Comparison of ENCODE assay signal across 1 cellular context in the genomic region with DNA sequence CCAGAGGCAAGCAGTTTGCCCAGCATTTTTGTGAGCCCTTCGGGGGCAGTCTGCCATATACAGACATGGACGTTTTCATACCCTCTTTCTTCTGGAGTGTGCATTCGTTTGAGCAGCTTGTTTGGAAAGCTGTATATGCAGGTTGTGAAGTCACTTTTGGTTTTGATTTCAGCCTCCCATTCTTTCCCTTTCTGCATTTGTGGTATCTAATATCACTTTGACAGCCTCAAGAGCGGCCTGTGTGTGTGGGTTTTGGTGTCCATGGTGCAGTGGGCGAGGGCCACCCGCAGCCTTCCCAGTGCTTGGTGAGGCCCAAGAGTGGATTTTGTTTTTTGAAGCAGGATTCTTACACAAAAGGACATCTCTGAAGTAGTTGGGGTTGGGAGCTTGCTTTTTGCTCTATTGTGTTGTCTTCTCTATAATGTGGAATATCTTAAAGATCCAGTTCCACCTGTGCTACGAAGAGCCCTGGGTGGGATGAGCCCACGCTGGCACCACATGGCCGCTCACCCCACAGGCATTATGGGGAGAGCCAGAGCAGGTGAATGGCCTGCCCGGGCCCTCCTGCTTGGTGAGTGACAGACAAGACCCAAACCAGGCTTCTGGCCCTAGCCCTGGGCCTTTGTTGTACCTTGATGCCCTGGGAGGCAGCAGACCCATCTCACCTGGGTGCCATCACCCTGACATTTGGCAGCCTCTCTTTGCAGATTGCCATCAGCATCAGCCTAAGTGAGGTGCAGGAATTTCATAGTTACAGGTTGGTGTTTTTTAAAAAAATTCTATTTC.
TF ChIP-seq lines count a peak whose summit lies in the region.

No MANE protein-coding gene starts in this region.

TF ChIP-seq in GM12878, 131 proteins besides CTCF, POLR2A, EP300 and RAD21 (continued from another document and continues in another):
- TF ChIP-seq, protein P1, sequence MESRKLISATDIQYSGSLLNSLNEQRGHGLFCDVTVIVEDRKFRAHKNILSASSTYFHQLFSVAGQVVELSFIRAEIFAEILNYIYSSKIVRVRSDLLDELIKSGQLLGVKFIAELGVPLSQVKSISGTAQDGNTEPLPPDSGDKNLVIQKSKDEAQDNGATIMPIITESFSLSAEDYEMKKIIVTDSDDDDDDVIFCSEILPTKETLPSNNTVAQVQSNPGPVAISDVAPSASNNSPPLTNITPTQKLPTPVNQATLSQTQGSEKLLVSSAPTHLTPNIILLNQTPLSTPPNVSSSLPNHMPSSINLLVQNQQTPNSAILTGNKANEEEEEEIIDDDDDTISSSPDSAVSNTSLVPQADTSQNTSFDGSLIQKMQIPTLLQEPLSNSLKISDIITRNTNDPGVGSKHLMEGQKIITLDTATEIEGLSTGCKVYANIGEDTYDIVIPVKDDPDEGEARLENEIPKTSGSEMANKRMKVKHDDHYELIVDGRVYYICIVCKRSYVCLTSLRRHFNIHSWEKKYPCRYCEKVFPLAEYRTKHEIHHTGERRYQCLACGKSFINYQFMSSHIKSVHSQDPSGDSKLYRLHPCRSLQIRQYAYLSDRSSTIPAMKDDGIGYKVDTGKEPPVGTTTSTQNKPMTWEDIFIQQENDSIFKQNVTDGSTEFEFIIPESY (IDR thresholded peaks at IDR 0.05): no peak
- TF ChIP-seq ZSCAN29 (IDR thresholded peaks at IDR 0.05) (no peak), IKZF2 (IDR thresholded peaks at IDR 0.05) (peak; percentile 66 to 73; a peak in 3 of 4 replicates), JUND (IDR thresholded peaks at IDR 0.05; ENCODE audit: low read depth, low read length) (no peak), SUPT20H (IDR thresholded peaks at IDR 0.05; ENCODE audit: borderline replicate concordance, control insufficient read depth, low read depth, low read length) (no peak), RB1 (IDR thresholded peaks at IDR 0.05; ENCODE audit: borderline replicate concordance) (no peak), CHD4 (IDR thresholded peaks at IDR 0.05) (no peak), POLR2AphosphoS5 (IDR thresholded peaks at IDR 0.05; ENCODE audit: low read length) (no peak), JUNB (IDR thresholded peaks at IDR 0.05) (no peak), MTA3 (IDR thresholded peaks at IDR 0.05; ENCODE audit: borderline replicate concordance, low read length) (no peak), NFIC (IDR thresholded peaks at IDR 0.05; ENCODE audit: low read depth, low read length) (no peak), SPI1 (IDR thresholded peaks at IDR 0.05; ENCODE audit: borderline replicate concordance, insufficient read depth, low read depth, low read length) (0 out of 2 replicates have a peak, but pooled peaks have one; percentile 7), SP1 (IDR thresholded peaks at IDR 0.05; ENCODE audit: low read depth, low read length) (no peak), PAX8 (IDR thresholded peaks at IDR 0.05) (no peak), TCF12 (IDR thresholded peaks at IDR 0.05; ENCODE audit: low read depth, low read length) (no peak), SREBF2 (IDR thresholded peaks at IDR 0.05; ENCODE audit: low read length) (no peak), NRF1 (conservative IDR thresholded peaks at IDR 0.05; ENCODE audit: low read depth, low read length) (no peak), CREM (IDR thresholded peaks at IDR 0.05; ENCODE audit: low read depth) (0 out of 2 replicates have a peak, but pooled peaks have one; percentile 8), PML (IDR thresholded peaks at IDR 0.05; ENCODE audit: low read length) (no peak), SUZ12 (IDR thresholded peaks at IDR 0.05; ENCODE audit: unreplicated experiment) (no peak), FOXK2 (IDR thresholded peaks at IDR 0.05) (no peak), STAT3 (IDR thresholded peaks at IDR 0.05; ENCODE audit: low read depth, low read length) (no peak), BHLHE40 (IDR thresholded peaks at IDR 0.05; ENCODE audit: borderline replicate concordance in 1 of 2, low read depth in 2 of 2, low read length in 1 of 2) (0 out of 4 replicates have a peak, but pooled peaks of 1 of the 2 experiments have one; percentile 34), ZNF24 (IDR thresholded peaks at IDR 0.05) (no peak), SIX5 (IDR thresholded peaks at IDR 0.05; ENCODE audit: low read depth, low read length, severe bottlenecking) (no peak), LARP7 (IDR thresholded peaks at IDR 0.05) (no peak), ETV6 (conservative IDR thresholded peaks at IDR 0.05 in 1 of 2, IDR thresholded peaks at IDR 0.05 in 1 of 2; ENCODE audit: borderline replicate concordance in 1 of 2, low read depth in 1 of 2) (no peak), KDM1A (IDR thresholded peaks at IDR 0.05; ENCODE audit: borderline replicate concordance) (no peak)
- TF ChIP-seq, protein P2, sequence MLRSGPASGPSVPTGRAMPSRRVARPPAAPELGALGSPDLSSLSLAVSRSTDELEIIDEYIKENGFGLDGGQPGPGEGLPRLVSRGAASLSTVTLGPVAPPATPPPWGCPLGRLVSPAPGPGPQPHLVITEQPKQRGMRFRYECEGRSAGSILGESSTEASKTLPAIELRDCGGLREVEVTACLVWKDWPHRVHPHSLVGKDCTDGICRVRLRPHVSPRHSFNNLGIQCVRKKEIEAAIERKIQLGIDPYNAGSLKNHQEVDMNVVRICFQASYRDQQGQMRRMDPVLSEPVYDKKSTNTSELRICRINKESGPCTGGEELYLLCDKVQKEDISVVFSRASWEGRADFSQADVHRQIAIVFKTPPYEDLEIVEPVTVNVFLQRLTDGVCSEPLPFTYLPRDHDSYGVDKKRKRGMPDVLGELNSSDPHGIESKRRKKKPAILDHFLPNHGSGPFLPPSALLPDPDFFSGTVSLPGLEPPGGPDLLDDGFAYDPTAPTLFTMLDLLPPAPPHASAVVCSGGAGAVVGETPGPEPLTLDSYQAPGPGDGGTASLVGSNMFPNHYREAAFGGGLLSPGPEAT (IDR thresholded peaks at IDR 0.05; ENCODE audit: low read depth): no peak
- TF ChIP-seq, protein P3, sequence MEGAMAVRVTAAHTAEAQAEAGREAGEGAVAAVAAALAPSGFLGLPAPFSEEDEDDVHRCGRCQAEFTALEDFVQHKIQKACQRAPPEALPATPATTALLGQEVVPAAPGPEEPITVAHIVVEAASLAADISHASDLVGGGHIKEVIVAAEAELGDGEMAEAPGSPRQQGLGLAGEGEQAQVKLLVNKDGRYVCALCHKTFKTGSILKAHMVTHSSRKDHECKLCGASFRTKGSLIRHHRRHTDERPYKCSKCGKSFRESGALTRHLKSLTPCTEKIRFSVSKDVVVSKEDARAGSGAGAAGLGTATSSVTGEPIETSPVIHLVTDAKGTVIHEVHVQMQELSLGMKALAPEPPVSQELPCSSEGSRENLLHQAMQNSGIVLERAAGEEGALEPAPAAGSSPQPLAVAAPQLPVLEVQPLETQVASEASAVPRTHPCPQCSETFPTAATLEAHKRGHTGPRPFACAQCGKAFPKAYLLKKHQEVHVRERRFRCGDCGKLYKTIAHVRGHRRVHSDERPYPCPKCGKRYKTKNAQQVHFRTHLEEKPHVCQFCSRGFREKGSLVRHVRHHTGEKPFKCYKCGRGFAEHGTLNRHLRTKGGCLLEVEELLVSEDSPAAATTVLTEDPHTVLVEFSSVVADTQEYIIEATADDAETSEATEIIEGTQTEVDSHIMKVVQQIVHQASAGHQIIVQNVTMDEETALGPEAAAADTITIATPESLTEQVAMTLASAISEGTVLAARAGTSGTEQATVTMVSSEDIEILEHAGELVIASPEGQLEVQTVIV (IDR thresholded peaks at IDR 0.05; ENCODE audit: borderline replicate concordance, partially characterized antibody): no peak
- TF ChIP-seq, protein P4, sequence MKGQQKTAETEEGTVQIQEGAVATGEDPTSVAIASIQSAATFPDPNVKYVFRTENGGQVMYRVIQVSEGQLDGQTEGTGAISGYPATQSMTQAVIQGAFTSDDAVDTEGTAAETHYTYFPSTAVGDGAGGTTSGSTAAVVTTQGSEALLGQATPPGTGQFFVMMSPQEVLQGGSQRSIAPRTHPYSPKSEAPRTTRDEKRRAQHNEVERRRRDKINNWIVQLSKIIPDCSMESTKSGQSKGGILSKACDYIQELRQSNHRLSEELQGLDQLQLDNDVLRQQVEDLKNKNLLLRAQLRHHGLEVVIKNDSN (IDR thresholded peaks at IDR 0.05; ENCODE audit: borderline replicate concordance, extremely low read length, insufficient read depth, low read depth, low read length): no peak
- TF ChIP-seq, protein P5, sequence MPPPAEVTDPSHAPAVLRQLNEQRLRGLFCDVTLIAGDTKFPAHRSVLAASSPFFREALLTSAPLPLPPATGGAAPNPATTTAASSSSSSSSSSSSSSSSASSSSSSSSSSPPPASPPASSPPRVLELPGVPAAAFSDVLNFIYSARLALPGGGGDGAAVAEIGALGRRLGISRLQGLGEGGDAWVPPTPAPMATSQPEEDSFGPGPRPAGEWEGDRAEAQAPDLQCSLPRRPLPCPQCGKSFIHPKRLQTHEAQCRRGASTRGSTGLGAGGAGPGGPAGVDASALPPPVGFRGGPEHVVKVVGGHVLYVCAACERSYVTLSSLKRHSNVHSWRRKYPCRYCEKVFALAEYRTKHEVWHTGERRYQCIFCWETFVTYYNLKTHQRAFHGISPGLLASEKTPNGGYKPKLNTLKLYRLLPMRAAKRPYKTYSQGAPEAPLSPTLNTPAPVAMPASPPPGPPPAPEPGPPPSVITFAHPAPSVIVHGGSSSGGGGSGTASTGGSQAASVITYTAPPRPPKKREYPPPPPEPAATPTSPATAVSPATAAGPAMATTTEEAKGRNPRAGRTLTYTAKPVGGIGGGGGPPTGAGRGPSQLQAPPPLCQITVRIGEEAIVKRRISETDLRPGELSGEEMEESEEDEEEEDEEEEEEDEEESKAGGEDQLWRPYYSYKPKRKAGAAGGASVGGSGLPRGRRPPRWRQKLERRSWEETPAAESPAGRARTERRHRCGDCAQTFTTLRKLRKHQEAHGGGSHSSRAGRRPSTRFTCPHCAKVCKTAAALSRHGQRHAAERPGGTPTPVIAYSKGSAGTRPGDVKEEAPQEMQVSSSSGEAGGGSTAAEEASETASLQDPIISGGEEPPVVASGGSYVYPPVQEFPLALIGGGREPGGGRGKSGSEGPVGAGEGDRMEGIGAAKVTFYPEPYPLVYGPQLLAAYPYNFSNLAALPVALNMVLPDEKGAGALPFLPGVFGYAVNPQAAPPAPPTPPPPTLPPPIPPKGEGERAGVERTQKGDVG (CRISPR knock-in tag; IDR thresholded peaks at IDR 0.05): no peak
- TF ChIP-seq, protein P6, sequence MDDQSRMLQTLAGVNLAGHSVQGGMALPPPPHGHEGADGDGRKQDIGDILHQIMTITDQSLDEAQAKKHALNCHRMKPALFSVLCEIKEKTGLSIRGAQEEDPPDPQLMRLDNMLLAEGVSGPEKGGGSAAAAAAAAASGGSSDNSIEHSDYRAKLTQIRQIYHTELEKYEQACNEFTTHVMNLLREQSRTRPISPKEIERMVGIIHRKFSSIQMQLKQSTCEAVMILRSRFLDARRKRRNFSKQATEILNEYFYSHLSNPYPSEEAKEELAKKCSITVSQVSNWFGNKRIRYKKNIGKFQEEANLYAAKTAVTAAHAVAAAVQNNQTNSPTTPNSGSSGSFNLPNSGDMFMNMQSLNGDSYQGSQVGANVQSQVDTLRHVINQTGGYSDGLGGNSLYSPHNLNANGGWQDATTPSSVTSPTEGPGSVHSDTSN (IDR thresholded peaks at IDR 0.05; ENCODE audit: insufficient replicate concordance, low read depth, low read length): no peak
- TF ChIP-seq, protein P7, sequence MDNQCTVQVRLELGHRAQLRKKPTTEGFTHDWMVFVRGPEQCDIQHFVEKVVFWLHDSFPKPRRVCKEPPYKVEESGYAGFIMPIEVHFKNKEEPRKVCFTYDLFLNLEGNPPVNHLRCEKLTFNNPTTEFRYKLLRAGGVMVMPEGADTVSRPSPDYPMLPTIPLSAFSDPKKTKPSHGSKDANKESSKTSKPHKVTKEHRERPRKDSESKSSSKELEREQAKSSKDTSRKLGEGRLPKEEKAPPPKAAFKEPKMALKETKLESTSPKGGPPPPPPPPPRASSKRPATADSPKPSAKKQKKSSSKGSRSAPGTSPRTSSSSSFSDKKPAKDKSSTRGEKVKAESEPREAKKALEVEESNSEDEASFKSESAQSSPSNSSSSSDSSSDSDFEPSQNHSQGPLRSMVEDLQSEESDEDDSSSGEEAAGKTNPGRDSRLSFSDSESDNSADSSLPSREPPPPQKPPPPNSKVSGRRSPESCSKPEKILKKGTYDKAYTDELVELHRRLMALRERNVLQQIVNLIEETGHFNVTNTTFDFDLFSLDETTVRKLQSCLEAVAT (IDR thresholded peaks at IDR 0.05): peak; percentile 49; the same call in 1 of the 2 replicates
- TF ChIP-seq, protein P8, sequence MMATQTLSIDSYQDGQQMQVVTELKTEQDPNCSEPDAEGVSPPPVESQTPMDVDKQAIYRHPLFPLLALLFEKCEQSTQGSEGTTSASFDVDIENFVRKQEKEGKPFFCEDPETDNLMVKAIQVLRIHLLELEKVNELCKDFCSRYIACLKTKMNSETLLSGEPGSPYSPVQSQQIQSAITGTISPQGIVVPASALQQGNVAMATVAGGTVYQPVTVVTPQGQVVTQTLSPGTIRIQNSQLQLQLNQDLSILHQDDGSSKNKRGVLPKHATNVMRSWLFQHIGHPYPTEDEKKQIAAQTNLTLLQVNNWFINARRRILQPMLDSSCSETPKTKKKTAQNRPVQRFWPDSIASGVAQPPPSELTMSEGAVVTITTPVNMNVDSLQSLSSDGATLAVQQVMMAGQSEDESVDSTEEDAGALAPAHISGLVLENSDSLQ (IDR thresholded peaks at IDR 0.05): peak; percentile 26; the same call in 1 of the 2 replicates
- TF ChIP-seq, protein P9, sequence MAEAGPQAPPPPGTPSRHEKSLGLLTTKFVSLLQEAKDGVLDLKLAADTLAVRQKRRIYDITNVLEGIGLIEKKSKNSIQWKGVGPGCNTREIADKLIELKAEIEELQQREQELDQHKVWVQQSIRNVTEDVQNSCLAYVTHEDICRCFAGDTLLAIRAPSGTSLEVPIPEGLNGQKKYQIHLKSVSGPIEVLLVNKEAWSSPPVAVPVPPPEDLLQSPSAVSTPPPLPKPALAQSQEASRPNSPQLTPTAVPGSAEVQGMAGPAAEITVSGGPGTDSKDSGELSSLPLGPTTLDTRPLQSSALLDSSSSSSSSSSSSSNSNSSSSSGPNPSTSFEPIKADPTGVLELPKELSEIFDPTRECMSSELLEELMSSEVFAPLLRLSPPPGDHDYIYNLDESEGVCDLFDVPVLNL (IDR thresholded peaks at IDR 0.05; ENCODE audit: low read depth, low read length): no peak
- TF ChIP-seq, protein P10, sequence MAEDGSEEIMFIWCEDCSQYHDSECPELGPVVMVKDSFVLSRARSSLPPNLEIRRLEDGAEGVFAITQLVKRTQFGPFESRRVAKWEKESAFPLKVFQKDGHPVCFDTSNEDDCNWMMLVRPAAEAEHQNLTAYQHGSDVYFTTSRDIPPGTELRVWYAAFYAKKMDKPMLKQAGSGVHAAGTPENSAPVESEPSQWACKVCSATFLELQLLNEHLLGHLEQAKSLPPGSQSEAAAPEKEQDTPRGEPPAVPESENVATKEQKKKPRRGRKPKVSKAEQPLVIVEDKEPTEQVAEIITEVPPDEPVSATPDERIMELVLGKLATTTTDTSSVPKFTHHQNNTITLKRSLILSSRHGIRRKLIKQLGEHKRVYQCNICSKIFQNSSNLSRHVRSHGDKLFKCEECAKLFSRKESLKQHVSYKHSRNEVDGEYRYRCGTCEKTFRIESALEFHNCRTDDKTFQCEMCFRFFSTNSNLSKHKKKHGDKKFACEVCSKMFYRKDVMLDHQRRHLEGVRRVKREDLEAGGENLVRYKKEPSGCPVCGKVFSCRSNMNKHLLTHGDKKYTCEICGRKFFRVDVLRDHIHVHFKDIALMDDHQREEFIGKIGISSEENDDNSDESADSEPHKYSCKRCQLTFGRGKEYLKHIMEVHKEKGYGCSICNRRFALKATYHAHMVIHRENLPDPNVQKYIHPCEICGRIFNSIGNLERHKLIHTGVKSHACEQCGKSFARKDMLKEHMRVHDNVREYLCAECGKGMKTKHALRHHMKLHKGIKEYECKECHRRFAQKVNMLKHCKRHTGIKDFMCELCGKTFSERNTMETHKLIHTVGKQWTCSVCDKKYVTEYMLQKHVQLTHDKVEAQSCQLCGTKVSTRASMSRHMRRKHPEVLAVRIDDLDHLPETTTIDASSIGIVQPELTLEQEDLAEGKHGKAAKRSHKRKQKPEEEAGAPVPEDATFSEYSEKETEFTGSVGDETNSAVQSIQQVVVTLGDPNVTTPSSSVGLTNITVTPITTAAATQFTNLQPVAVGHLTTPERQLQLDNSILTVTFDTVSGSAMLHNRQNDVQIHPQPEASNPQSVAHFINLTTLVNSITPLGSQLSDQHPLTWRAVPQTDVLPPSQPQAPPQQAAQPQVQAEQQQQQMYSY (CRISPR knock-in tag; IDR thresholded peaks at IDR 0.05): no peak
